ENCODE assay signal across 1 cellular context in the genomic region with DNA sequence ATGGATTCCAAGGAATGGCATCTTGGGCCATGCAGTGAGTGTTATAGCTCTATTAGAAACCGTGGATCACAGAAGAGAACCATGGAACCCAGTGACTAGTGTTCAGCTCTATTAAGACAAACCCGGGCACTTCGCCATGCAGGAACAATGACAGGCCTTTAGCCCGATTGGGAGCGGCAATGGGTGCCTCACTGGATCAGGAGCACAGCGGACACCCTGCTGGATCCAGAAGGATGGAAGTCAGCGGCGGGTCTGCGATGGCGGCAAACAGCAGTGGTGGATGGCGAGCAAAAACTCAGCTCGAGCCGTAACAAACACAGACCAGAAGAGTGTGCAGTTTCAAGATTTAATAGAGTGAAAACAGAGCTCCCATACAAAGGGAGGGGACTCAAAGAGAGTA. TPM values are rescaled to one million over a fixed set of nuclear protein-coding genes. Genes with fewer than 3 reads are reported as not detected.
"Had no signal": no experiment of that assay in that cellular context is flagged by ENCODE, and none has a peak within 500 bp of the region (broad histone marks: within the 10 kb centered on the region; RNA-seq: fewer than 3 reads in every experiment).

No MANE protein-coding gene starts in this region.

RNA-seq across cellular contexts. Expression of gene RANBP3L, which starts 31.0 kb away (rescaled TPM):
- total RNA-seq: G401 had no signal
